In the genomic region with DNA sequence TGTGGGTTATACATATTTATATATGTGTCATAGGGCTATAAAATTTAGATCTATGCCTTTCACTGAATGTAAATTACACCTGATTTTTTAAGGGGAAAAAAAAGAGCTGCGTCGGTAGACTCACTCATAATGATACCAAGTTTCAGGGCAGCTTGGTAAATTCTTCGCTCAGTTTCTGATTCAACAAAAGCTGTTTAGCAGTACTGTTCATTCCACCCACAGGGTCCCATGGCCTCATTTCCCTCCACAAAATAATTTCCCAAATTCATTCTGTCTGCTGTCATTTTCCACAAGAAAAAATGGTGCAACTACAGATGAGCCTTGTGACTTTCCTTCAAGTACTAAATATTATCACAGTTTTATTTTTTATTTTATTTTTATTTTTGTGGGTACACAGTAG, we compare ENCODE assay signal across 23 cellular contexts.
DNase-seq lines count a peak whose midpoint lies in the region; ATAC-seq lines count a peak whose summit lies in the region.
"Had no signal": no experiment of that assay in that cellular context is flagged by ENCODE, and none has a peak within 500 bp of the region (broad histone marks: within the 10 kb centered on the region; RNA-seq: fewer than 3 reads in every experiment).

No MANE protein-coding gene starts in this region.

- no peak for ATAC-seq in HG02884 (IDR thresholded peaks at IDR 0.05; ENCODE audit: unreplicated experiment)
- ATAC-seq: A549; CD8-positive, alpha-beta T cell had no signal

- peak; percentile 45 for DNase-seq in putamen (ENCODE audit: low spot score)
- DNase-seq: 8988T; ACHN; AML-193; BE2C; C1 segment of cervical spinal cord; Caco-2; Calu3; CD4-positive, alpha-beta memory T cell; CD4-positive, alpha-beta T cell; CD4-positive, CD25-positive, alpha-beta regulatory T cell; CD8-positive, alpha-beta memory T cell; CD8-positive, alpha-beta T cell; COR-L47; DMS 273 treated with DMSO at 0.1 percent for 48 hours; DMS153; DMS53; DMS79; DMS79 treated with DMSO at 0.1 percent for 48 hours; DND-41; EL had no signal
